ENCODE assay signal across 23 cellular contexts in genomic region chr7:154777908-154778307, GRCh38.
A peak's percentile ranks its signal among the peaks of the same experiment; 100 is the strongest.
DNase-seq lines count a peak whose midpoint lies in the region; ATAC-seq and TF ChIP-seq lines count a peak whose summit lies in the region.
"Had no signal": no experiment of that assay in that cellular context is flagged by ENCODE, and none has a peak within 500 bp of the region (broad histone marks: within the 10 kb centered on the region; RNA-seq: fewer than 3 reads in every experiment).

No MANE protein-coding gene starts in this region.

- H3K9me3 Mint-ChIP-seq in IgD-negative memory B cell (peaks cover 6 to 7% (median 7%) of the 10 kb centered on the region in 3 donors), chondrocyte (ENCODE audit: low read depth) (peaks cover 38% of the 10 kb centered on the region)

- H3K4me2 ChIP-seq in MM.1S (ENCODE audit: low read depth, low read length): peak overlapping the region; percentile 15; the same call in 1 of the 2 replicates

- H3K4me1 ChIP-seq in MM.1S (ENCODE audit: low read length): no peaks in the 10 kb centered on the region
- H3K4me1 ChIP-seq: Caco-2 had no signal

- H3K4me1 Mint-ChIP-seq in IgD-negative memory B cell: peaks cover 3 to 12% (median 5%) of the 10 kb centered on the region in 3 donors
- no peaks in the 10 kb centered on the region for H3K4me1 Mint-ChIP-seq in chondrocyte (ENCODE audit: low read depth)

- no peak overlapping the region for H3K27ac ChIP-seq in MM.1S (ENCODE audit: low read length)
- H3K27ac ChIP-seq in cingulate gyrus (ENCODE audit: low read depth, low read length): peak overlapping the region; percentile 96
- H3K27ac ChIP-seq: GM23248 had no signal

- no peak for ATAC-seq in GM21381 (IDR thresholded peaks at IDR 0.05; ENCODE audit: unreplicated experiment)
- ATAC-seq: PC-3 had no signal

- no peak overlapping the region for H3K27ac Mint-ChIP-seq in IgD-negative memory B cell
- H3K27ac Mint-ChIP-seq in chondrocyte (ENCODE audit: unreplicated experiment): no peak overlapping the region
- H3K27ac Mint-ChIP-seq: H9, HFFc6 had no signal

- no peaks in the 10 kb centered on the region for H3F3A ChIP-seq in MM.1S (ENCODE audit: insufficient read depth, low read length)

- TF ChIP-seq CTCF in MM.1S (IDR thresholded peaks at IDR 0.05; ENCODE audit: low read length): no peak
- TF ChIP-seq CTCF in chondrocyte (IDR thresholded peaks at IDR 0.05): no peak

- H3K4me3 ChIP-seq in MM.1S (ENCODE audit: low read length): no peak overlapping the region
- H3K4me3 ChIP-seq: GM23248, MG63 had no signal

- no peak overlapping the region for H3K9ac ChIP-seq in MM.1S (ENCODE audit: low read length)
- H3K9ac ChIP-seq: GM23248 had no signal

- H3K79me2 ChIP-seq in MM.1S (ENCODE audit: low read length): no peaks in the 10 kb centered on the region

- H3K4me3 Mint-ChIP-seq in IgD-negative memory B cell (peak overlapping the region in 3 of 4 donors; percentile 28 to 83 (median 63)), chondrocyte (ENCODE audit: unreplicated experiment) (no peak overlapping the region)
- H3K4me3 Mint-ChIP-seq: H9, HFFc6 had no signal

- H4K20me1 ChIP-seq in MM.1S (ENCODE audit: insufficient read depth, low read length): no peaks in the 10 kb centered on the region

- no peaks in the 10 kb centered on the region for H3K36me3 ChIP-seq in MM.1S (replicated peaks; ENCODE audit: insufficient read depth, low read length)
- H3K36me3 ChIP-seq: MG63 had no signal

- no peak overlapping the region for H2AFZ ChIP-seq in MM.1S (ENCODE audit: low read length)
- H2AFZ ChIP-seq: GM23248 had no signal

- DNase-seq in MM.1S (no peak), superior temporal gyrus (ENCODE audit: extremely low spot score) (peak; percentile 63), chondrocyte (ENCODE audit: low spot score) (no peak), NCI-H345 treated with DMSO at 0.1 percent for 48 hours (lab: John Stamatoyannopoulos, UW; ENCODE audit: unreplicated experiment) (no peak)
- DNase-seq: Caco-2; CD4-positive, alpha-beta memory T cell; GM23248; H9; HFFc6; IMR-90; MG63; NCI-H1048; NCI-H1417 treated with DMSO at 0.1 percent for 48 hours; NCI-H187; NCI-H510A; NCI-H748 treated with DMSO at 0.1 percent for 48 hours; NK-92 treated with Interleukin-12 subunit alpha and Interleukin-12 subunit beta, amount 100 ng/mL, for 24 hours; PC-3; Right ventricle myocardium superior; SW 1271 had no signal

- H3K36me3 Mint-ChIP-seq in IgD-negative memory B cell (no peaks in the 10 kb centered on the region), chondrocyte (ENCODE audit: low read depth) (no peaks in the 10 kb centered on the region)
- H3K36me3 Mint-ChIP-seq: CD4-positive, alpha-beta memory T cell had no signal

- H3K27me3 ChIP-seq in MM.1S (replicated peaks; ENCODE audit: insufficient read depth, low read length): no peaks in the 10 kb centered on the region
- H3K27me3 ChIP-seq: MG63 had no signal

- no peaks in the 10 kb centered on the region for H3K27me3 Mint-ChIP-seq in IgD-negative memory B cell
- H3K27me3 Mint-ChIP-seq in chondrocyte (ENCODE audit: low read depth): no peaks in the 10 kb centered on the region
- H3K27me3 Mint-ChIP-seq: CD4-positive, alpha-beta memory T cell had no signal

- H3K9me2 ChIP-seq in MM.1S (replicated peaks; ENCODE audit: insufficient read depth, low read length): no peaks in the 10 kb centered on the region

- H3K9me3 ChIP-seq in MM.1S (replicated peaks; ENCODE audit: insufficient read depth, low read length): no peaks in the 10 kb centered on the region
- H3K9me3 ChIP-seq: Caco-2, MG63 had no signal
